Comparison of ENCODE assay signal across 11 cellular contexts in genomic region chr6:39416728-39417127, GRCh38.
DNase-seq lines count a peak whose midpoint lies in the region; ATAC-seq and TF ChIP-seq lines count a peak whose summit lies in the region.
"Had no signal": no experiment of that assay in that cellular context is flagged by ENCODE, and none has a peak within 500 bp of the region (broad histone marks: within the 10 kb centered on the region; RNA-seq: fewer than 3 reads in every experiment).

No MANE protein-coding gene starts in this region.

- no peaks in the 10 kb centered on the region for H3K36me3 ChIP-seq in tibial artery
- H3K36me3 ChIP-seq: left lung had no signal

- H3K27ac ChIP-seq in tibial artery, result peak overlapping the region in 1 of 2 donors; percentile 50
- H3K27ac ChIP-seq: left lung had no signal

- no peak for TF ChIP-seq CTCF in tibial artery (IDR thresholded peaks at IDR 0.05)

- intact Hi-C loops in tibial artery (cut with DNase I; ENCODE audit: low total_unique reads) (no loop called here), posterior cingulate gyrus (cut with DNase I) (no loop called here)

- no peaks in the 10 kb centered on the region for H3K27me3 ChIP-seq in tibial artery
- H3K27me3 ChIP-seq: left lung had no signal

- no peak overlapping the region for H3K4me3 ChIP-seq in tibial artery
- H3K4me3 ChIP-seq: left lung had no signal

- ATAC-seq in GM18498 (IDR thresholded peaks at IDR 0.05; ENCODE audit: unreplicated experiment), result no peak
- ATAC-seq: left lung, right cardiac atrium had no signal

- no peaks in the 10 kb centered on the region for H3K9me3 ChIP-seq in tibial artery
- H3K9me3 ChIP-seq: left lung had no signal

- peak; percentile 98 for DNase-seq in H4 (ENCODE audit: low spot score)
- DNase-seq in T1000 (lab: John Stamatoyannopoulos, UW), result peak; percentile 83
- peak; percentile 61 for DNase-seq in hepatic stellate cell (ENCODE audit: low spot score)
- peak; percentile 44 to 80 for DNase-seq in tibial artery
- DNase-seq in stimulated activated CD4-positive, alpha-beta T cell treated with anti-CD3 and anti-CD28 coated beads, Interleukin-4, amount 100 ng/mL, for 24 hours, result no peak
- DNase-seq in posterior cingulate gyrus, result no peak
- DNase-seq: activated B cell treated with CpG ODN at 0.5 μM for 24 hours; effector memory CD4-positive, alpha-beta T cell; left lung; right cardiac atrium had no signal

- H3K4me1 ChIP-seq in tibial artery, result peaks cover 0 to 33% (median 8%) of the 10 kb centered on the region in 4 donors
- H3K4me1 ChIP-seq: left lung had no signal

Comparison
In these comparisons a context has a peak if more than half of its experiments do, and no peak if none do; other contexts are left out.
1. DNase-seq: peak in H4 (single experiment), T1000 (single experiment), hepatic stellate cell (single experiment) and tibial artery (2 of 2); none in stimulated activated CD4-positive, alpha-beta T cell treated with anti-CD3 and anti-CD28 coated beads, Interleukin-4, amount 100 ng/mL, for 24 hours (single experiment) and posterior cingulate gyrus (0 of 10).